12 cellular contexts compared by ENCODE assay signal in the genomic region with DNA sequence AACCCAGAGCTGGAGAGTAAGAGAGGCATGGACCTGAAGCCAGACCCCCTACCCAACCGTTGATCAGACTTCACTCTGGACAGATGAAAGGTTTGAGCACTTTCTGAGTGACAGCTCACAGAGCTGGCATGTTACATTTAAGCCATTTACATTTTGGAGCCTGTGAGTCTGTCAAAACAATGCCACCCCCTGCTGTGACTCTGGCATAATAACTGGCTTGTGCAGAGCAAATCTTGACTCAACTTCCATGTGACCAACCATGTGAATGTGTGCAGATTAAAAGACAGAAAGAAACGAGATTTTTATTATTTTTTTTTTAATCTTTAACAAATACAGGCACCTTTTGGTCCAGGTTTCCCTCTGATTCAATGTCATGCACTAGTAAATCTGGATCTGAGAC. TPM values are rescaled to one million over a fixed set of nuclear protein-coding genes. Genes with fewer than 3 reads are reported as not detected.
DNase-seq lines count a peak whose midpoint lies in the region; ATAC-seq and TF ChIP-seq lines count a peak whose summit lies in the region.
"Had no signal": no experiment of that assay in that cellular context is flagged by ENCODE, and none has a peak within 500 bp of the region (broad histone marks: within the 10 kb centered on the region; RNA-seq: fewer than 3 reads in every experiment).

No MANE protein-coding gene starts in this region.

- TF ChIP-seq POLR2A in GM18505 (IDR thresholded peaks at IDR 0.05; ENCODE audit: borderline replicate concordance, extremely low read depth, insufficient read depth, insufficient read length), result no peak

- no peak for TF ChIP-seq CTCF in astrocyte of the cerebellum (IDR thresholded peaks at IDR 0.05; ENCODE audit: low read depth, low read length, missing control alignments)

- H3K4me3 ChIP-seq in astrocyte of the cerebellum (ENCODE audit: low read depth, low read length), result no peak overlapping the region

- no peak for ATAC-seq in HG03039 (IDR thresholded peaks at IDR 0.05; ENCODE audit: unreplicated experiment)
- no peak for ATAC-seq in GM18505 (IDR thresholded peaks at IDR 0.05; ENCODE audit: unreplicated experiment)
- ATAC-seq: activated CD8-positive, alpha-beta T cell treated with anti-CD3 and anti-CD28 coated beads for 36 hours; natural killer cell; stimulated activated naive CD8-positive, alpha-beta T cell treated with anti-CD3 and anti-CD28 coated beads, Interleukin-15, Interleukin-2, amounts not matched to agents 100 U/mL and 50 U/mL, for 24 hours had no signal

- peak; percentile 21 for DNase-seq in G401 (ENCODE audit: low spot score)
- peak; percentile 50 for DNase-seq in NCI-H1105 (lab: John Stamatoyannopoulos, UW)
- DNase-seq in astrocyte of the cerebellum (ENCODE audit: low read depth), result peak; percentile 54
- DNase-seq in nucleus accumbens (lab: John Stamatoyannopoulos, UW), result peak in 29 of 56 donors; percentile 2 to 69 (median 21)
- DNase-seq in activated CD4-positive, alpha-beta T cell treated with anti-CD3 and anti-CD28 coated beads for 1 hour, result no peak
- DNase-seq: activated CD8-positive, alpha-beta T cell treated with anti-CD3 and anti-CD28 coated beads for 36 hours; endodermal cell; GF-D8; natural killer cell; stimulated activated naive CD8-positive, alpha-beta T cell treated with anti-CD3 and anti-CD28 coated beads, Interleukin-15, Interleukin-2, amounts not matched to agents 100 U/mL and 50 U/mL, for 24 hours had no signal

- in situ Hi-C loops in G401 (cut with HindIII; ENCODE audit: low sequenced_read_pairs) (no loop called here), astrocyte of the cerebellum (cut with HindIII; ENCODE audit: low sequenced_read_pairs) (no loop called here)

RNA-seq across cellular contexts. Expression of gene MFAP3, which starts 48.5 kb away (rescaled TPM):
- total RNA-seq in G401 (2014; rRNA removed; shearing (Covaris generic)), result 18.2 and 21.3 TPM in 2 replicates

RNA-seq across cellular contexts. Expression of gene FAM114A2, which starts 48.5 kb away (rescaled TPM):
- 25.0 and 27.0 TPM in 2 replicates for total RNA-seq in G401 (2014; rRNA removed; shearing (Covaris generic))
